In the genomic region with DNA sequence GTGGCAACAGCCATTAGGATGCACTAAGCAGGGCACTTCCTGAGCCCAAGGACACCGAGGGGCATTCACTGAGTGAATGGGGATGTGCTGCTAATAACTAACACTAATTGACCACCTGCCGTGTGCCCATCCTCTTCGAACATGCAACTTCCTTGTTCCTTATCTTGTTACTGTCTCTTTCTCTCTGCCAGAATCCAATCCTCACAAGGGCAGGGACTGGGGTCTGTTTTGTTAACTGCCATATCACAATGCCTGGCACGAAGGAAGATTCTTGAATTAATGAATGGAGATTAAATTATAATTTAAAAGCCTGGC, we compare ENCODE assay signal across 30 cellular contexts. TPM values are rescaled to one million over a fixed set of nuclear protein-coding genes. Genes with fewer than 3 reads are reported as not detected.
A peak's percentile ranks its signal among the peaks of the same experiment; 100 is the strongest.
DNase-seq lines count a peak whose midpoint lies in the region; ATAC-seq and TF ChIP-seq lines count a peak whose summit lies in the region.
"Had no signal": no experiment of that assay in that cellular context is flagged by ENCODE, and none has a peak within 500 bp of the region (broad histone marks: within the 10 kb centered on the region; RNA-seq: fewer than 3 reads in every experiment).

No MANE protein-coding gene starts in this region.

- POLR2A ChIA-PET in PC-3 (lab: Charles Lee; ENCODE audit: unreplicated experiment): no interaction called here

- peak overlapping the region; percentile 19 for H3K4me3 Mint-ChIP-seq in activated naive CD4-positive, alpha-beta T cell treated with anti-CD3 and anti-CD28 coated beads, Interleukin-2, amount 50 U/mL, for 24 hours
- H3K4me3 Mint-ChIP-seq in T-helper 17 cell: peak overlapping the region; percentile 90
- H3K4me3 Mint-ChIP-seq in stimulated activated memory B cell treated with anti-CD40 and anti-IgM and Interleukin-4, amounts not matched to agents 10 μg/mL and 1 μg/mL and 100 μg/mL, for 72 hours: peak overlapping the region; percentile 72

- H3K4me3 ChIP-seq in iPS-18a (ENCODE audit: low read length) (peak overlapping the region; percentile 21), PC-3 (ENCODE audit: low read length) (no peak overlapping the region)
- H3K4me3 ChIP-seq: BLaER1, breast epithelium, thoracic aorta, vagina had no signal

- H3K9ac ChIP-seq in iPS-18a (ENCODE audit: low read length): no peak overlapping the region
- H3K9ac ChIP-seq in PC-3 (ENCODE audit: low read length): no peak overlapping the region
- H3K9ac ChIP-seq: BLaER1 had no signal

- H4K20me1 ChIP-seq in PC-3 (ENCODE audit: low read length): no peaks in the 10 kb centered on the region
- H4K20me1 ChIP-seq: BLaER1 had no signal

- no peaks in the 10 kb centered on the region for H3K79me2 ChIP-seq in PC-3 (ENCODE audit: low read length)

- H3K36me3 Mint-ChIP-seq in activated naive CD4-positive, alpha-beta T cell treated with anti-CD3 and anti-CD28 coated beads, Interleukin-2, amount 50 U/mL, for 24 hours: no peaks in the 10 kb centered on the region
- no peaks in the 10 kb centered on the region for H3K36me3 Mint-ChIP-seq in T-helper 17 cell (ENCODE audit: low read depth)
- peaks cover 35% of the 10 kb centered on the region for H3K36me3 Mint-ChIP-seq in stimulated activated memory B cell treated with anti-CD40 and anti-IgM and Interleukin-4, amounts not matched to agents 10 μg/mL and 1 μg/mL and 100 μg/mL, for 72 hours

- H3K4me1 ChIP-seq in iPS-18a (ENCODE audit: control insufficient read depth, low read depth, low read length) (no peaks in the 10 kb centered on the region), PC-3 (ENCODE audit: insufficient read depth, low read length) (no peaks in the 10 kb centered on the region)
- H3K4me1 ChIP-seq: BLaER1, breast epithelium, foreskin keratinocyte, vagina had no signal

- TF ChIP-seq CTCF in PC-3 (conservative IDR thresholded peaks at IDR 0.05; ENCODE audit: low read depth, low read length): no peak

- no TSS peak for BruUV-seq in PC-3 (replicated peaks; lab: Mats Ljungman, UMichigan)

- H3K9me3 ChIP-seq in T-helper 17 cell (ENCODE audit: control insufficient read depth, low read length, poor library complexity, severe bottlenecking): no peaks in the 10 kb centered on the region
- H3K9me3 ChIP-seq in iPS-18a (ENCODE audit: control insufficient read depth, low read depth, low read length): no peaks in the 10 kb centered on the region
- no peaks in the 10 kb centered on the region for H3K9me3 ChIP-seq in PC-3 (ENCODE audit: low read length)
- H3K9me3 ChIP-seq: thoracic aorta, vagina had no signal

- H3K9me3 Mint-ChIP-seq in activated naive CD4-positive, alpha-beta T cell treated with anti-CD3 and anti-CD28 coated beads, Interleukin-2, amount 50 U/mL, for 24 hours: no peaks in the 10 kb centered on the region
- no peaks in the 10 kb centered on the region for H3K9me3 Mint-ChIP-seq in stimulated activated memory B cell treated with anti-CD40 and anti-IgM and Interleukin-4, amounts not matched to agents 10 μg/mL and 1 μg/mL and 100 μg/mL, for 72 hours

- intact Hi-C loops in PC-3 (cut with micrococcal nuclease): no loop called here

- H3K27ac ChIP-seq in iPS-18a (ENCODE audit: low read length): no peak overlapping the region
- no peak overlapping the region for H3K27ac ChIP-seq in PC-3 (ENCODE audit: low read length)
- H3K27ac ChIP-seq in substantia nigra (ENCODE audit: low read depth, low read length, poor library complexity, severe bottlenecking): no peak overlapping the region
- H3K27ac ChIP-seq: BLaER1, breast epithelium, foreskin keratinocyte, thoracic aorta, vagina had no signal

- peaks cover 10% of the 10 kb centered on the region for H3K4me1 Mint-ChIP-seq in activated naive CD4-positive, alpha-beta T cell treated with anti-CD3 and anti-CD28 coated beads, Interleukin-2, amount 50 U/mL, for 24 hours
- peaks cover 7% of the 10 kb centered on the region for H3K4me1 Mint-ChIP-seq in T-helper 17 cell
- H3K4me1 Mint-ChIP-seq in stimulated activated memory B cell treated with anti-CD40 and anti-IgM and Interleukin-4, amounts not matched to agents 10 μg/mL and 1 μg/mL and 100 μg/mL, for 72 hours: peaks cover 10% of the 10 kb centered on the region

- no peaks in the 10 kb centered on the region for H3K9me2 ChIP-seq in PC-3 (replicated peaks; ENCODE audit: low read length)

- DNase-seq in activated naive CD4-positive, alpha-beta T cell treated with anti-CD3 and anti-CD28 coated beads, Interleukin-2, amount 50 U/mL, for 16 hours: no peak
- DNase-seq in T-helper 17 cell (no peak), PC-3 (no peak), substantia nigra (lab: John Stamatoyannopoulos, UW) (no peak)
- DNase-seq: activated CD4-positive, alpha-beta T cell treated with anti-CD3 and anti-CD28 coated beads, Interleukin-2, amount 50 U/mL, for 4 hours; activated CD8-positive, alpha-beta memory T cell treated with anti-CD3 and anti-CD28 coated beads, Interleukin-2, amount 50 U/mL, for 48 hours; activated gamma-delta T cell; amygdala; effector CD8-positive, alpha-beta T cell; EL; foreskin keratinocyte; islet precursor cell; MM.1S; NCI-H1417; NCI-H2107; NCI-H446 treated with DMSO at 0.1 percent for 48 hours; T-helper 9 cell had no signal

- H3F3A ChIP-seq in PC-3 (ENCODE audit: low read length, unreplicated experiment): no peaks in the 10 kb centered on the region

- CTCF ChIA-PET in PC-3 (lab: Charles Lee): no interaction called here

- H3K27me3 Mint-ChIP-seq in activated naive CD4-positive, alpha-beta T cell treated with anti-CD3 and anti-CD28 coated beads, Interleukin-2, amount 50 U/mL, for 24 hours: peaks cover 15% of the 10 kb centered on the region
- peaks cover 19% of the 10 kb centered on the region for H3K27me3 Mint-ChIP-seq in T-helper 17 cell
- peaks cover 25% of the 10 kb centered on the region for H3K27me3 Mint-ChIP-seq in stimulated activated memory B cell treated with anti-CD40 and anti-IgM and Interleukin-4, amounts not matched to agents 10 μg/mL and 1 μg/mL and 100 μg/mL, for 72 hours

- ATAC-seq in T-helper 17 cell (no peak), PC-3 (no peak), HG03139 (IDR thresholded peaks at IDR 0.05; ENCODE audit: unreplicated experiment) (no peak)
- ATAC-seq in stimulated activated memory B cell treated with anti-CD40 and anti-IgM and Interleukin-4, amounts not matched to agents 10 μg/mL and 1 μg/mL and 100 μg/mL, for 72 hours: no peak
- ATAC-seq: foreskin keratinocyte, SK-N-SH treated with all-trans-retinoic acid at 6 μM for 48 hours had no signal

- no peak overlapping the region for H3K27ac Mint-ChIP-seq in activated naive CD4-positive, alpha-beta T cell treated with anti-CD3 and anti-CD28 coated beads, Interleukin-2, amount 50 U/mL, for 24 hours
- H3K27ac Mint-ChIP-seq in T-helper 17 cell: no peak overlapping the region
- H3K27ac Mint-ChIP-seq in stimulated activated memory B cell treated with anti-CD40 and anti-IgM and Interleukin-4, amounts not matched to agents 10 μg/mL and 1 μg/mL and 100 μg/mL, for 72 hours: no peak overlapping the region

- H3K4me2 ChIP-seq in PC-3 (ENCODE audit: low read length): no peak overlapping the region
- H3K4me2 ChIP-seq: BLaER1 had no signal

- H2AFZ ChIP-seq in PC-3 (ENCODE audit: low read length): no peak overlapping the region

- H3K27me3 ChIP-seq in iPS-18a (ENCODE audit: control insufficient read depth, insufficient read depth, low read length) (peaks cover 32% of the 10 kb centered on the region), PC-3 (ENCODE audit: low read length) (no peaks in the 10 kb centered on the region)
- H3K27me3 ChIP-seq: vagina had no signal

- no peaks in the 10 kb centered on the region for H3K36me3 ChIP-seq in iPS-18a (ENCODE audit: control insufficient read depth, low read depth, low read length)
- no peaks in the 10 kb centered on the region for H3K36me3 ChIP-seq in PC-3 (ENCODE audit: low read depth, low read length)
- H3K36me3 ChIP-seq: breast epithelium, thoracic aorta had no signal

RNA-seq across cellular contexts. Expression of gene ERAS, which starts 1.3 kb away (rescaled TPM):
- total RNA-seq in T-helper 17 cell (not detected), PC-3 (2014; rRNA removed) (not detected in 2 replicates)
- total RNA-seq: foreskin keratinocyte, liver, mononuclear cell, posterior vena cava, thoracic aorta, vagina had no signal

RNA-seq across cellular contexts. Expression of gene PCSK1N, which starts 7.8 kb away (rescaled TPM):
- total RNA-seq in T-helper 17 cell: 10 to 100 TPM in 1 of 2 donors, 1 to 10 TPM in 1; 9.6 to 14.2 TPM
- 135 and 177 TPM in 2 replicates for total RNA-seq in PC-3 (2014; rRNA removed)
- total RNA-seq: OCI-LY7 had no signal

RNA-seq across cellular contexts. Expression of gene HDAC6, which starts 25.7 kb away (rescaled TPM):
- total RNA-seq in T-helper 17 cell: 10 to 100 TPM; 83.4 to 84.4 TPM
- total RNA-seq in PC-3 (2014; rRNA removed): 58.0 and 61.7 TPM in 2 replicates

RNA-seq across cellular contexts. Expression of gene GATA1, which starts 41.2 kb away (rescaled TPM):
- total RNA-seq in T-helper 17 cell (1 to 10 TPM in 1 of 2 donors, under 1 TPM in 1; 0.32 to 7.6 TPM), PC-3 (2014; rRNA removed) (not detected in 2 replicates)
- total RNA-seq: breast epithelium, foreskin keratinocyte, OCI-LY7 had no signal

Comparison
In these comparisons a context has a peak if more than half of its experiments do, and no peak if none do; other contexts are left out.
1. H3K4me3 Mint-ChIP-seq: peak in every context shown above with its lines; median percentile 90 in T-helper 17 cell; 72 in stimulated activated memory B cell treated with anti-CD40 and anti-IgM and Interleukin-4, amounts not matched to agents 10 μg/mL and 1 μg/mL and 100 μg/mL, for 72 hours; 19 in activated naive CD4-positive, alpha-beta T cell treated with anti-CD3 and anti-CD28 coated beads, Interleukin-2, amount 50 U/mL, for 24 hours.